ENCODE assay signal across 8 cellular contexts in genomic region chr2:64609229-64609994, GRCh38. TPM values are rescaled to one million over a fixed set of nuclear protein-coding genes. Genes with fewer than 3 reads are reported as not detected.
DNase-seq lines count a peak whose midpoint lies in the region; ATAC-seq and TF ChIP-seq lines count a peak whose summit lies in the region.

No MANE protein-coding gene starts in this region.

- CTCF ChIA-PET in BJ (lab: Yijun Ruan, JAX): interaction anchor here (0.9 to 2.3 kb wide), 9 partner anchors 9 to 86 kb away, joined by 3 to 9 read pairs (median 5); no protein-coding TSS in a partner anchor

- H3K4me3 ChIP-seq in BJ (ENCODE audit: low read depth, low read length) (peak overlapping the region; percentile 26; the same call in 1 of the 2 replicates), HUES64 (ENCODE audit: low read length) (peak overlapping the region; percentile 65), ectodermal cell (ENCODE audit: insufficient read depth, low read depth, low read length) (peak overlapping the region; percentile 39), lung (peak overlapping the region; percentile 43)

- H3K9me3 ChIP-seq in HUES64 (ENCODE audit: insufficient read depth, low read depth, low read length) (no peaks in the 10 kb centered on the region), ectodermal cell (ENCODE audit: control insufficient read depth, low read length) (no peaks in the 10 kb centered on the region), lung (ENCODE audit: control insufficient read depth in 2 of 2, insufficient read depth in 1 of 2, low read length in 1 of 2) (no peaks in the 10 kb centered on the region)

- 0 out of 2 replicates have a peak, but pooled peaks have one; percentile 4 for TF ChIP-seq CTCF in BJ (IDR thresholded peaks at IDR 0.05; ENCODE audit: insufficient read depth, low read depth, low read length)
- TF ChIP-seq CTCF in lung (IDR thresholded peaks at IDR 0.05; ENCODE audit: control extremely low read depth, extremely low read depth): peak; percentile 14

- POLR2A ChIA-PET in BJ (lab: Charles Lee): no interaction called here

- H3K36me3 ChIP-seq in BJ (ENCODE audit: control insufficient read depth, insufficient read depth, low read length) (no peaks in the 10 kb centered on the region), HUES64 (ENCODE audit: insufficient read depth, low read length) (no peaks in the 10 kb centered on the region), ectodermal cell (ENCODE audit: control insufficient read depth, insufficient read depth, low read length) (no peaks in the 10 kb centered on the region), lung (ENCODE audit: control insufficient read depth in 2 of 2, insufficient read depth in 2 of 2, low read length in 2 of 2) (no peaks in the 10 kb centered on the region)

- WGBS in HUES64: 48% methylated on average over 73 of the region's 73 CpGs
- WGBS in ectodermal cell, 2 experiments: 12% methylated on average over 73 of the region's 73 CpGs
- WGBS in lung, 2 donors: 4% methylated on average over 54 to 73 of the region's 73 CpGs

- H3K4me1 ChIP-seq in HUES64 (ENCODE audit: insufficient read depth, low read length): no peaks in the 10 kb centered on the region; the same call in 1 of the 2 replicates
- H3K4me1 ChIP-seq in ectodermal cell (ENCODE audit: control insufficient read depth, insufficient read depth, low read length): no peaks in the 10 kb centered on the region
- H3K4me1 ChIP-seq in lung (ENCODE audit: control insufficient read depth in 2 of 2, insufficient read depth in 2 of 2, low read length in 2 of 2): no peaks in the 10 kb centered on the region

- peak overlapping the region; percentile 72 for H3K9ac ChIP-seq in HUES64 (ENCODE audit: low read depth, low read length)

- ATAC-seq in GM19328 (IDR thresholded peaks at IDR 0.05; ENCODE audit: unreplicated experiment): peak; percentile 41
- ATAC-seq in lung (ENCODE audit: insufficient read depth, low FRiP score): peak; percentile 83

- peaks cover 18% of the 10 kb centered on the region; the same call in 1 of the 2 replicates for H3K27me3 ChIP-seq in BJ (ENCODE audit: control insufficient read depth, insufficient read depth, low read length)
- H3K27me3 ChIP-seq in HUES64 (ENCODE audit: insufficient read depth, low read length): peaks cover 24% of the 10 kb centered on the region
- peaks cover 15% of the 10 kb centered on the region for H3K27me3 ChIP-seq in ectodermal cell (ENCODE audit: control insufficient read depth, insufficient read depth, low read length, poor library complexity, severe bottlenecking)
- no peaks in the 10 kb centered on the region for H3K27me3 ChIP-seq in lung (ENCODE audit: control insufficient read depth, insufficient read depth)

- no peak for DNase-seq in BJ (ENCODE audit: low read depth)
- peak; percentile 57 to 59 for DNase-seq in activated CD4-positive, alpha-beta T cell treated with anti-CD3 and anti-CD28 coated beads for 4 hours
- peak; percentile 50 for DNase-seq in lung (ENCODE audit: low spot score)
- DNase-seq in stimulated activated CD8-positive, alpha-beta memory T cell treated with anti-CD3 and anti-CD28 coated beads, Interleukin-12 subunit alpha, Interleukin-12 subunit beta, amount 100 ng/mL, for 4 hours (ENCODE audit: low read depth): peak; percentile 57
- no peak for DNase-seq in superior temporal gyrus (ENCODE audit: extremely low spot score)

- H3K27ac ChIP-seq in HUES64 (ENCODE audit: low read depth, low read length) (no peak overlapping the region), ectodermal cell (ENCODE audit: insufficient read depth, low read depth, low read length, poor library complexity, severe bottlenecking) (no peak overlapping the region), lung (ENCODE audit: low read depth in 1 of 2, low read length in 1 of 2) (peak overlapping the region in 1 of 2 donors; percentile 83)

RNA-seq across cellular contexts. Expression of gene SERTAD2, which starts 44.3 kb away (rescaled TPM):
- polyA plus RNA-seq in BJ (2011; rRNA removed) (6.2 and 8.7 TPM in 2 replicates), lung (10 to 100 TPM in 1 of 2 donors, 1 to 10 TPM in 1; 7.9 to 11.6 TPM)
- 7.6 and 11.3 TPM in 2 replicates for polyA minus RNA-seq in BJ (2011; rRNA and poly(A)+ RNA removed)
- 5.4 TPM for polyA plus RNA-seq in HUES64 (2013, experiment 1 of 2)
- polyA plus RNA-seq in HUES64 (2013, experiment 2 of 2): 8.2 TPM
- polyA plus RNA-seq in ectodermal cell (2013, experiment 1 of 4): 24.5 TPM
- 23.6 TPM for polyA plus RNA-seq in ectodermal cell (2013, experiment 2 of 4)
- 18.9 TPM for polyA plus RNA-seq in ectodermal cell (2013, experiment 3 of 4)
- 23.1 TPM for polyA plus RNA-seq in ectodermal cell (2013, experiment 4 of 4)
- total RNA-seq in lung: 10 to 100 TPM; 19.3 to 26.7 TPM

Comparison
In these comparisons a context has a peak if more than half of its experiments do, and no peak if none do; other contexts are left out.
1. DNase-seq: peak in activated CD4-positive, alpha-beta T cell treated with anti-CD3 and anti-CD28 coated beads for 4 hours (2 of 2), lung (single experiment) and stimulated activated CD8-positive, alpha-beta memory T cell treated with anti-CD3 and anti-CD28 coated beads, Interleukin-12 subunit alpha, Interleukin-12 subunit beta, amount 100 ng/mL, for 4 hours (single experiment); none in BJ (single experiment) and superior temporal gyrus (single experiment).
2. Peak in every context shown above with its lines, with median percentiles within 50 percentile points of each other: H3K4me3 ChIP-seq.